1 cellular context compared by ENCODE assay signal in genomic region chr1:156661932-156662587, GRCh38.
TF ChIP-seq lines count a peak whose summit lies in the region.

No MANE protein-coding gene starts in this region.

TF ChIP-seq in K562, 482 proteins besides CTCF, POLR2A, EP300 and RAD21 (continues in another document):
- TF ChIP-seq MAZ (CRISPR knock-in tag; conservative IDR thresholded peaks at IDR 0.05 in 1 of 2, IDR thresholded peaks at IDR 0.05 in 1 of 2) = 0 out of 4 replicates have a peak, but pooled peaks of 1 of the 2 experiments have one; percentile 24
- TF ChIP-seq HNRNPL (IDR thresholded peaks at IDR 0.05; ENCODE audit: low read depth, low read length) = no peak
- TF ChIP-seq ZBTB49 (CRISPR knock-in tag; IDR thresholded peaks at IDR 0.05; ENCODE audit: borderline replicate concordance) = no peak
- no peak for TF ChIP-seq CEBPG (CRISPR knock-in tag; IDR thresholded peaks at IDR 0.05)
- TF ChIP-seq CEBPG (tag; conservative IDR thresholded peaks at IDR 0.05 in 1 of 2, IDR thresholded peaks at IDR 0.05 in 1 of 2) = no peak
- no peak for TF ChIP-seq ZBTB43 (CRISPR knock-in tag; IDR thresholded peaks at IDR 0.05)
- no peak for TF ChIP-seq FOSL1 (tag; conservative IDR thresholded peaks at IDR 0.05)
- TF ChIP-seq HNRNPK (IDR thresholded peaks at IDR 0.05; ENCODE audit: low read depth, low read length, poor library complexity, severe bottlenecking) = no peak
- TF ChIP-seq, protein P1, sequence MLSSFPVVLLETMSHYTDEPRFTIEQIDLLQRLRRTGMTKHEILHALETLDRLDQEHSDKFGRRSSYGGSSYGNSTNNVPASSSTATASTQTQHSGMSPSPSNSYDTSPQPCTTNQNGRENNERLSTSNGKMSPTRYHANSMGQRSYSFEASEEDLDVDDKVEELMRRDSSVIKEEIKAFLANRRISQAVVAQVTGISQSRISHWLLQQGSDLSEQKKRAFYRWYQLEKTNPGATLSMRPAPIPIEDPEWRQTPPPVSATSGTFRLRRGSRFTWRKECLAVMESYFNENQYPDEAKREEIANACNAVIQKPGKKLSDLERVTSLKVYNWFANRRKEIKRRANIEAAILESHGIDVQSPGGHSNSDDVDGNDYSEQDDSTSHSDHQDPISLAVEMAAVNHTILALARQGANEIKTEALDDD (IDR thresholded peaks at IDR 0.05) = peak; percentile 69; the same call in 1 of the 2 replicates
- TF ChIP-seq ZNF12 (CRISPR knock-in tag; IDR thresholded peaks at IDR 0.05) = no peak
- peak; percentile 48 for TF ChIP-seq ETV1 (tag; conservative IDR thresholded peaks at IDR 0.05; ENCODE audit: low read depth)
- no peak for TF ChIP-seq MAFF (IDR thresholded peaks at IDR 0.05; ENCODE audit: low read length)
- TF ChIP-seq ZNF431 (CRISPR knock-in tag; IDR thresholded peaks at IDR 0.05) = no peak
- TF ChIP-seq HDGF (IDR thresholded peaks at IDR 0.05) = peak; percentile 83
- 0 out of 2 replicates have a peak, but pooled peaks have one; percentile 15 for TF ChIP-seq ZNF584 (CRISPR knock-in tag; IDR thresholded peaks at IDR 0.05; ENCODE audit: low read depth)
- TF ChIP-seq ZNF444 (CRISPR knock-in tag; IDR thresholded peaks at IDR 0.05) = no peak
- TF ChIP-seq JUND (IDR thresholded peaks at IDR 0.05; ENCODE audit: borderline replicate concordance, low read depth, low read length) = no peak
- TF ChIP-seq JUND (tag; IDR thresholded peaks at IDR 0.05; ENCODE audit: borderline replicate concordance, low read depth, low read length) = 0 out of 3 replicates have a peak, but pooled peaks have one; percentile 14
- TF ChIP-seq HDAC1 (IDR thresholded peaks at IDR 0.05) = 0 out of 4 replicates have a peak, but pooled peaks of 1 of the 2 experiments have one; percentile 39
- TF ChIP-seq NR2C2 (CRISPR knock-in tag; IDR thresholded peaks at IDR 0.05) = 0 out of 2 replicates have a peak, but pooled peaks have one; percentile 21
- no peak for TF ChIP-seq NR2C2 (tag; IDR thresholded peaks at IDR 0.05)
- no peak for TF ChIP-seq ZBTB11 (CRISPR knock-in tag; IDR thresholded peaks at IDR 0.05)
- TF ChIP-seq SIX5 (IDR thresholded peaks at IDR 0.05; ENCODE audit: borderline replicate concordance in 1 of 2, insufficient read depth in 1 of 2, low read depth in 1 of 2, low read length in 2 of 2) = no peak
- no peak for TF ChIP-seq KLF13 (tag; IDR thresholded peaks at IDR 0.05; ENCODE audit: borderline replicate concordance, low read depth)
- no peak for TF ChIP-seq TAF7 (tag; IDR thresholded peaks at IDR 0.05)
- TF ChIP-seq HMG20B (CRISPR knock-in tag; IDR thresholded peaks at IDR 0.05) = no peak
- no peak for TF ChIP-seq XRCC5 (IDR thresholded peaks at IDR 0.05; ENCODE audit: low read depth, low read length)
- 0 out of 2 replicates have a peak, but pooled peaks have one; percentile 10 for TF ChIP-seq PHF21A (IDR thresholded peaks at IDR 0.05; ENCODE audit: borderline replicate concordance, low read depth)
- no peak for TF ChIP-seq CBX1 (IDR thresholded peaks at IDR 0.05; ENCODE audit: low read depth)
- TF ChIP-seq ZBTB8A (IDR thresholded peaks at IDR 0.05; ENCODE audit: partially characterized antibody) = no peak
- no peak for TF ChIP-seq L3MBTL2 (IDR thresholded peaks at IDR 0.05)
- TF ChIP-seq ZNF766 (CRISPR knock-in tag; conservative IDR thresholded peaks at IDR 0.05) = peak; percentile 61
- no peak for TF ChIP-seq POLR2G (IDR thresholded peaks at IDR 0.05; ENCODE audit: low read depth, low read length)
- peak; percentile 78 to 92 for TF ChIP-seq KDM1A (IDR thresholded peaks at IDR 0.05)
- TF ChIP-seq ZNF324 (CRISPR knock-in tag; IDR thresholded peaks at IDR 0.05) = no peak
- 0 out of 2 replicates have a peak, but pooled peaks have one; percentile 15 for TF ChIP-seq ZKSCAN8 (CRISPR knock-in tag; IDR thresholded peaks at IDR 0.05)
- no peak for TF ChIP-seq ZNF586 (CRISPR knock-in tag; conservative IDR thresholded peaks at IDR 0.05)
- peak in 1 of 2 experiments; percentile 23; a peak in 1 of 3 replicates for TF ChIP-seq CBX3 (IDR thresholded peaks at IDR 0.05; ENCODE audit: borderline replicate concordance in 1 of 2, low read length in 2 of 2)
- peak; percentile 99 for TF ChIP-seq BCOR (IDR thresholded peaks at IDR 0.05)
- peak; percentile 29 for TF ChIP-seq BRD9 (IDR thresholded peaks at IDR 0.05; ENCODE audit: low read depth, partially characterized antibody)
- TF ChIP-seq NFRKB (IDR thresholded peaks at IDR 0.05; ENCODE audit: low read depth) = peak; percentile 28; the same call in 1 of the 2 replicates
- no peak for TF ChIP-seq ARHGAP35 (IDR thresholded peaks at IDR 0.05; ENCODE audit: partially characterized antibody)
- TF ChIP-seq ADNP (tag; IDR thresholded peaks at IDR 0.05) = peak; percentile 86; the same call in 1 of the 2 replicates
- no peak for TF ChIP-seq PYGO2 (tag; IDR thresholded peaks at IDR 0.05)
- TF ChIP-seq HEY1 (CRISPR knock-in tag; IDR thresholded peaks at IDR 0.05; ENCODE audit: borderline replicate concordance) = no peak
- TF ChIP-seq YY1 (IDR thresholded peaks at IDR 0.05; ENCODE audit: borderline replicate concordance in 1 of 3, control insufficient read depth in 1 of 3, extremely low read depth in 1 of 3, insufficient read depth in 3 of 3, insufficient read length in 1 of 3, insufficient replicate concordance in 2 of 3, low read depth in 1 of 3, low read length in 2 of 3) = peak in 1 of 3 experiments; percentile 9
- no peak for TF ChIP-seq TOE1 (IDR thresholded peaks at IDR 0.05; ENCODE audit: borderline replicate concordance)
- no peak for TF ChIP-seq TOE1 (CRISPR knock-in tag; IDR thresholded peaks at IDR 0.05; ENCODE audit: borderline replicate concordance, low read depth)
- no peak for TF ChIP-seq MYC (IDR thresholded peaks at IDR 0.05; ENCODE audit: low read depth, low read length)
- no peak for TF ChIP-seq MYC (CRISPR knock-in tag; IDR thresholded peaks at IDR 0.05; ENCODE audit: borderline replicate concordance, low read depth)
- no peak for TF ChIP-seq DDX20 (tag; IDR thresholded peaks at IDR 0.05; ENCODE audit: low read depth)
- 0 out of 2 replicates have a peak, but pooled peaks have one; percentile 14 for TF ChIP-seq FOXM1 (IDR thresholded peaks at IDR 0.05; ENCODE audit: low read depth)
- no peak for TF ChIP-seq FOXM1 (CRISPR knock-in tag; IDR thresholded peaks at IDR 0.05; ENCODE audit: low read depth)
- TF ChIP-seq SPI1 (IDR thresholded peaks at IDR 0.05; ENCODE audit: borderline replicate concordance, low read depth, low read length) = peak; percentile 82
- peak; percentile 73 for TF ChIP-seq RBM25 (IDR thresholded peaks at IDR 0.05; ENCODE audit: low read depth, low read length, severe bottlenecking)
- TF ChIP-seq HDAC2 (IDR thresholded peaks at IDR 0.05) = peak; percentile 94
- TF ChIP-seq THRAP3 (IDR thresholded peaks at IDR 0.05; ENCODE audit: borderline replicate concordance) = no peak
- no peak for TF ChIP-seq IFI16 (CRISPR knock-in tag; IDR thresholded peaks at IDR 0.05)
- peak; percentile 41 for TF ChIP-seq PHF20 (IDR thresholded peaks at IDR 0.05; ENCODE audit: partially characterized antibody)
- TF ChIP-seq CUX1 (CRISPR knock-in tag; IDR thresholded peaks at IDR 0.05) = 0 out of 2 replicates have a peak, but pooled peaks have one; percentile 62
- TF ChIP-seq LARP7 (IDR thresholded peaks at IDR 0.05) = no peak
- no peak for TF ChIP-seq E2F6 (IDR thresholded peaks at IDR 0.05; ENCODE audit: borderline replicate concordance in 1 of 2, extremely low read depth in 1 of 2, insufficient read depth in 1 of 2, insufficient read length in 1 of 2, low read depth in 1 of 2, low read length in 1 of 2, poor library complexity in 1 of 2, severe bottlenecking in 1 of 2)
- TF ChIP-seq CBFB (CRISPR knock-in tag; IDR thresholded peaks at IDR 0.05) = peak; percentile 5; the same call in 1 of the 2 replicates
- peak; percentile 20 for TF ChIP-seq WHSC1 (IDR thresholded peaks at IDR 0.05; ENCODE audit: low read length)
- peak; percentile 87 for TF ChIP-seq SMARCA5 (IDR thresholded peaks at IDR 0.05)
- TF ChIP-seq RCOR1 (IDR thresholded peaks at IDR 0.05; ENCODE audit: borderline replicate concordance in 1 of 2, low read depth in 2 of 2, low read length in 2 of 2) = peak in 1 of 2 experiments; percentile 75; a peak in 2 of 4 replicates
- TF ChIP-seq EGR1 (conservative IDR thresholded peaks at IDR 0.05) = peak; percentile 64
